In genomic region chr10:106508920-106509319, GRCh38 we compare ENCODE assay signal across 21 cellular contexts.
"Had no signal": no experiment of that assay in that cellular context is flagged by ENCODE, and none has a peak within 500 bp of the region (broad histone marks: within the 10 kb centered on the region; RNA-seq: fewer than 3 reads in every experiment).

No MANE protein-coding gene starts in this region.

- H3K4me1 ChIP-seq: adrenal gland, breast epithelium, gastroesophageal sphincter, transverse colon had no signal

- H3K27ac ChIP-seq: adrenal gland, breast epithelium, coronary artery, gastroesophageal sphincter, transverse colon had no signal

- H3K9me3 ChIP-seq: adrenal gland, breast epithelium, gastroesophageal sphincter, transverse colon had no signal

- DNase-seq: activated CD8-positive, alpha-beta memory T cell treated with anti-CD3 and anti-CD28 coated beads for 24 hours; activated CD8-positive, alpha-beta memory T cell treated with anti-CD3 and anti-CD28 coated beads, Interleukin-2, amount 50 U/mL, for 4 hours; activated T-cell treated with anti-CD3 and anti-CD28 coated beads, Interleukin-2, amount 50 U/mL, for 24 hours; adrenal gland; cerebellar nuclear complex; erythroblast; head of caudate nucleus; hypothalamus; islet precursor cell; left cardiac atrium; stimulated activated CD4-positive, alpha-beta T cell treated with anti-CD3 and anti-CD28 coated beads, Interleukin-2, amount 100 ng/mL, for 48 hours; stimulated activated CD8-positive, alpha-beta memory T cell treated with anti-CD3 and anti-CD28 coated beads, Interleukin-4, amount 100 ng/mL, for 48 hours; stimulated activated naive B cell treated with anti-CD40 and anti-IgM and Interleukin-4, amounts not matched to agents 10 μg/mL and 1 μg/mL and 100 μg/mL, for 72 hours; transverse colon had no signal

- H3K36me3 ChIP-seq: adrenal gland, breast epithelium, gastroesophageal sphincter, transverse colon had no signal

- H3K4me3 ChIP-seq: adrenal gland, breast epithelium, coronary artery, gastroesophageal sphincter, transverse colon had no signal

- H3K27me3 ChIP-seq: adrenal gland, breast epithelium, gastroesophageal sphincter, transverse colon had no signal

- ATAC-seq: activated naive CD4-positive, alpha-beta T cell treated with anti-CD3 and anti-CD28 coated beads, Interleukin-2, amount 50 U/mL, for 72 hours; activated T-helper 17 cell treated with anti-CD3 and anti-CD28 coated beads, Interleukin-2, amount 50 U/mL, for 72 hours; gastroesophageal sphincter; left cardiac atrium; natural killer cell treated with Interleukin-12 subunit alpha and Interleukin-12 subunit beta and Interleukin-15 and Interleukin-18, amount 100 ng/mL, for 72 hours; stimulated activated naive B cell treated with anti-CD40 and anti-IgM and Interleukin-4, amounts not matched to agents 10 μg/mL and 1 μg/mL and 100 μg/mL, for 72 hours; WTC11 had no signal
